ENCODE assay signal across 24 cellular contexts in genomic region chr4:125732682-125733081, GRCh38.
"Had no signal": no experiment of that assay in that cellular context is flagged by ENCODE, and none has a peak within 500 bp of the region (broad histone marks: within the 10 kb centered on the region; RNA-seq: fewer than 3 reads in every experiment).

No MANE protein-coding gene starts in this region.

- H3K9me3 ChIP-seq: left ventricle myocardium inferior, prostate gland, right lobe of liver, spleen, testis, tibial nerve, upper lobe of right lung, vagina had no signal

- H3K4me1 Mint-ChIP-seq: immature natural killer cell; naive thymus-derived CD8-positive, alpha-beta T cell; stimulated activated naive B cell treated with anti-CD40 and anti-IgM and Interleukin-4, amounts not matched to agents 10 μg/mL and 1 μg/mL and 100 μg/mL, for 72 hours; stimulated activated naive CD8-positive, alpha-beta T cell treated with anti-CD3 and anti-CD28 coated beads, Interleukin-15, amount 100 ng/mL, for 72 hours had no signal

- H3K79me2 ChIP-seq: parathyroid adenoma had no signal

- H3K4me1 ChIP-seq: parathyroid adenoma, prostate gland, right lobe of liver had no signal

- H3K36me3 ChIP-seq: left ventricle myocardium inferior, prostate gland, right lobe of liver, spleen, tibial nerve, upper lobe of right lung, vagina had no signal

- H3K27ac Mint-ChIP-seq: immature natural killer cell; naive thymus-derived CD8-positive, alpha-beta T cell; stimulated activated naive B cell treated with anti-CD40 and anti-IgM and Interleukin-4, amounts not matched to agents 10 μg/mL and 1 μg/mL and 100 μg/mL, for 72 hours; stimulated activated naive CD8-positive, alpha-beta T cell treated with anti-CD3 and anti-CD28 coated beads, Interleukin-15, amount 100 ng/mL, for 72 hours had no signal

- H3K4me3 Mint-ChIP-seq: immature natural killer cell; naive thymus-derived CD8-positive, alpha-beta T cell; neural crest cell; stimulated activated naive B cell treated with anti-CD40 and anti-IgM and Interleukin-4, amounts not matched to agents 10 μg/mL and 1 μg/mL and 100 μg/mL, for 72 hours; stimulated activated naive CD8-positive, alpha-beta T cell treated with anti-CD3 and anti-CD28 coated beads, Interleukin-15, amount 100 ng/mL, for 72 hours had no signal

- H3K4me3 ChIP-seq: left ventricle myocardium inferior, lung, prostate gland, right lobe of liver, spleen, testis, tibial nerve, upper lobe of right lung, vagina had no signal

- H3K36me3 Mint-ChIP-seq: immature natural killer cell; naive thymus-derived CD8-positive, alpha-beta T cell; stimulated activated naive B cell treated with anti-CD40 and anti-IgM and Interleukin-4, amounts not matched to agents 10 μg/mL and 1 μg/mL and 100 μg/mL, for 72 hours had no signal

- DNase-seq: dermis blood vessel endothelial cell; erythroblast; foreskin keratinocyte; immature natural killer cell; left cardiac atrium; left ventricle myocardium inferior; mesendoderm; naive thymus-derived CD8-positive, alpha-beta T cell; occipital lobe; retina; right lobe of liver; spleen; stimulated activated CD4-positive, alpha-beta T cell treated with anti-CD3 and anti-CD28 coated beads, Interleukin-2, amount 100 ng/mL, for 24 hours; stimulated activated CD4-positive, alpha-beta T cell treated with anti-CD3 and anti-CD28 coated beads, Interleukin-4, amount 100 ng/mL, for 4 hours; stimulated activated naive B cell treated with anti-CD40 and anti-IgM and Interleukin-4, amounts not matched to agents 10 μg/mL and 1 μg/mL and 100 μg/mL, for 72 hours; stimulated activated naive CD8-positive, alpha-beta T cell treated with anti-CD3 and anti-CD28 coated beads, Interleukin-15, amount 100 ng/mL, for 72 hours; testis; upper lobe of right lung had no signal

- H3K9ac ChIP-seq: parathyroid adenoma had no signal

- H3K27ac ChIP-seq: foreskin keratinocyte, left ventricle myocardium inferior, parathyroid adenoma, prostate gland, right lobe of liver, spleen, testis, tibial nerve, upper lobe of right lung, vagina had no signal

- H3K27me3 ChIP-seq: foreskin keratinocyte, right lobe of liver, spleen, testis, tibial nerve, upper lobe of right lung, vagina had no signal

- H3K27me3 Mint-ChIP-seq: stimulated activated naive B cell treated with anti-CD40 and anti-IgM and Interleukin-4, amounts not matched to agents 10 μg/mL and 1 μg/mL and 100 μg/mL, for 72 hours; stimulated activated naive CD8-positive, alpha-beta T cell treated with anti-CD3 and anti-CD28 coated beads, Interleukin-15, amount 100 ng/mL, for 72 hours had no signal

- H2AFZ ChIP-seq: parathyroid adenoma had no signal
